In the genomic region with DNA sequence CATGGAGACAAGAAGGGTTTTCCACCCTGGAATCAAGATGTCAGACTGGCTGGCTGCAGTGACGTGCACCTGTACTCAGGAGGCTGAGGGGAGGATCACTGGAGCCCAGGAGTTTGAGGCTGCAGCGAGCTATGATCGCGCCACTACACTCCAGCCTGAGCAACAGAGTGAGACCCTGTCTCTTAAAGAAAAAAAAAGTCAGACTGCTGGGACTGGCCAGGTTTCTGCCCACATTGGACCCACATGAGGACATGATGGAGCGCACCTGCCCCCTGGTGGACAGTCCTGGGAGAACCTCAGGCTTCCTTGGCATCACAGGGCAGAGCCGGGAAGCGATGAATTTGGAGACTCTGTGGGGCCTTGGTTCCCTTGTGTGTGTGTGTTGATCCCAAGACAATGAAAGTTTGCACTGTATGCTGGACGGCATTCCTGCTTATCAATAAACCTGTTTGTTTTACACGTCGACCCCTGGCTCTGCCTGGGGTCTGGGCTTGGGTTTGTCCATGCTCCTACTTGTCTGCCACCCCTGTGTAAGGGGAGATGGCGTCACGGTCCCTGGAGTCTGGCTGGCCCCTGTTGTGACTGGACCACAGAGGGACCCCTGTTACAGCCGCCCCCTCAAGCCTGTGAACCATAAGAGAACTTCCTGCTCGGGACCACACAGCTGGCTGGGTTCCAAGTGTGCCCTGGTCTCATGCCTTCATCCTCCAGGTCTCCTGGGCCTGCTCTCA, we compare ENCODE assay signal across 7 cellular contexts. TPM values are rescaled to one million over a fixed set of nuclear protein-coding genes. Genes with fewer than 3 reads are reported as not detected.
DNase-seq lines count a peak whose midpoint lies in the region; FAIRE-seq and TF ChIP-seq lines count a peak whose summit lies in the region.

No MANE protein-coding gene starts in this region.

- FAIRE-seq in GM12891 (lab: Jason Lieb, UNC), result peak; percentile 90

- H4K20me1 ChIP-seq in Karpas-422 (ENCODE audit: insufficient read depth, low read depth, low read length), result 0 out of 2 replicates have a peak, but pooled peaks cover 7% of the 10 kb centered on the region

- no peak overlapping the region for H3K9ac ChIP-seq in Karpas-422 (ENCODE audit: low read length)

- H3K4me3 ChIP-seq in Karpas-422 (ENCODE audit: low read length), result no peak overlapping the region

- H3K79me2 ChIP-seq in Karpas-422 (ENCODE audit: low read length), result no peaks in the 10 kb centered on the region

- peaks cover 3% of the 10 kb centered on the region; the same call in 1 of the 2 replicates for H3K4me1 ChIP-seq in Karpas-422 (ENCODE audit: low read length)

- H3K27me3 ChIP-seq in Karpas-422 (ENCODE audit: low read length), result no peaks in the 10 kb centered on the region

- H3K27ac ChIP-seq in Karpas-422 (ENCODE audit: low read length), result no peak overlapping the region

- no peaks in the 10 kb centered on the region for H3K36me3 ChIP-seq in Karpas-422 (ENCODE audit: insufficient read depth, low read length)

- no peak overlapping the region for H2AFZ ChIP-seq in Karpas-422 (ENCODE audit: low read length)

- peak; percentile 73 for DNase-seq in GM12891 (ENCODE audit: insufficient read length, low spot score)
- DNase-seq in Karpas-422, result peak; percentile 90
- peak; percentile 37 for DNase-seq in SHP77 treated with DMSO at 0.1 percent for 48 hours (lab: John Stamatoyannopoulos, UW)
- peak; percentile 80 for DNase-seq in activated T-helper 9 cell treated with anti-CD3 and anti-CD28 coated beads, Interleukin-2, amount 50 U/mL, for 16 hours (ENCODE audit: low read depth)
- peak; percentile 71 for DNase-seq in fibroblast of the conjunctiva (ENCODE audit: low read depth)
- DNase-seq in nucleus accumbens (lab: John Stamatoyannopoulos, UW), result peak in 51 of 56 donors; percentile 15 to 92 (median 63)
- DNase-seq in superior temporal gyrus (ENCODE audit: extremely low spot score), result peak; percentile 93

- H3K9me2 ChIP-seq in Karpas-422 (replicated peaks; ENCODE audit: insufficient read depth, low read length), result no peaks in the 10 kb centered on the region

- H3K4me2 ChIP-seq in Karpas-422 (ENCODE audit: low read depth, low read length, poor library complexity, severe bottlenecking), result no peak overlapping the region

- H3K9me3 ChIP-seq in Karpas-422 (ENCODE audit: low read length), result no peaks in the 10 kb centered on the region

- no peak for TF ChIP-seq POLR2A in GM12891 (IDR thresholded peaks at IDR 0.05; ENCODE audit: low read depth, low read length)

TF ChIP-seq in GM12891, 5 proteins besides CTCF, POLR2A, EP300 and RAD21:
- TF ChIP-seq POU2F2 (IDR thresholded peaks at IDR 0.05; ENCODE audit: low read depth, low read length) (no peak), PAX5 (IDR thresholded peaks at IDR 0.05; ENCODE audit: insufficient read depth, low read length, severe bottlenecking) (peak; percentile 28), POLR2AphosphoS5 (IDR thresholded peaks at IDR 0.05; ENCODE audit: low read depth, low read length) (no peak)

RNA-seq across cellular contexts. Expression of a gene that starts 20.9 kb away (rescaled TPM):
- polyA plus RNA-seq in GM12891 (2012; ENCODE audit: low read depth, missing spikeins), result 5.5 TPM
- 30.9 and 36.2 TPM in 2 replicates for total RNA-seq in Karpas-422 (2014; rRNA removed; shearing (Covaris generic); ENCODE audit: low replicate concordance)

RNA-seq across cellular contexts. Expression of a gene that starts 42.1 kb away (rescaled TPM):
- 27.3 TPM for polyA plus RNA-seq in GM12891 (2012; ENCODE audit: low read depth, missing spikeins)
- total RNA-seq in Karpas-422 (2014; rRNA removed; shearing (Covaris generic); ENCODE audit: low replicate concordance), result not detected in 2 replicates

Comparison
In these comparisons a context has a peak if more than half of its experiments do, and no peak if none do; other contexts are left out.
1. DNase-seq: peak in every context shown above with its lines; median percentile 93 in superior temporal gyrus; 90 in Karpas-422; 80 in activated T-helper 9 cell treated with anti-CD3 and anti-CD28 coated beads, Interleukin-2, amount 50 U/mL, for 16 hours; 73 in GM12891; 71 in fibroblast of the conjunctiva; 63 in nucleus accumbens; 37 in SHP77 treated with DMSO at 0.1 percent for 48 hours.